Comparison of ENCODE assay signal across 1 cellular context in the genomic region with DNA sequence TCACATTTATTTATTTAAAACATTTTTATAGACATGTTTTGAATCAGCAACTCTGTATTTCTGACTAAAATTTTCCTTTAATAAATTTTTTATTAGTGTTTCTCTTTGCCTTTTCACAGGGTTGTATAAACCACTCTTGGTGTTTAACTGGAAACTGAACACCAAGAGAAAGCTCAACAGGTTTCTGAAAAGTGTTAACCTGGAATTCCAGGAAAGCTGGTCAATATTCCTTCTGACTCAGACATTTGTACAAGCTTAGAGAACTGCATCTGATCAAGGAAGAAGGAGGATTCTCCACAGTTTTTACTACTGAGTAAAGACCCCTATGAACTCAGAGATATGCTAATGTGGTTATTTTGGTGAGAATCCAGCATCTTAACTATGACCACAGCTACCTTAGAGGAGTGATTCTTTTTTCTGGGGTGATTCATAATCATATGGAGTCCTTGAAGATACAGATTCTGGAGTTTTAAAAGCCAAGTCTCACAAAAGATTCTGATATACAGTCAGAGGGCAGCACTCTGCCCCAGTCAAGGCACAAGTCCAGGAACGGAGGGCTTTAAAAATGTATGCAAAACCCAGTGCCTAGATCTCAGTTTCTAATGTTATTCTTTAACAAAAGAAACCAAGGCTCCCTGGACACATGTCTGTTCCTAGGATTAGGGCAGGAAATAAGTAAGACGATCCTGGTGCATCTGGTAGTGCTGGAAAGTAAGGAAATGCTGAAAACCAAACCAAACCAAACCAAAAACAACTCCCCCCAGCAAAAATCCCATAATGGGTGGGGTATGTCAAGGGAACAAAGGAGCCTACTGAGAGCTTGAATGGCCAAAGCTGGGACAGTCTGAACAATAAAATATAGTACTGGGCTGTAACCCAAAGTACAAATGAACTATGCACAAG.
TF ChIP-seq lines count a peak whose summit lies in the region.

No MANE protein-coding gene starts in this region.

TF ChIP-seq in SK-N-SH, 30 proteins besides CTCF, POLR2A, EP300 and RAD21 (continued from another document):
- peak; percentile 42 for TF ChIP-seq TCF12 (IDR thresholded peaks at IDR 0.05)
